ENCODE assay signal across 8 cellular contexts in genomic region chr17:38428643-38429371, GRCh38. TPM values are rescaled to one million over a fixed set of nuclear protein-coding genes. Genes with fewer than 3 reads are reported as not detected.
DNase-seq lines count a peak whose midpoint lies in the region; ATAC-seq, FAIRE-seq and TF ChIP-seq lines count a peak whose summit lies in the region.

No MANE protein-coding gene starts in this region.

- TF ChIP-seq EP300 in GM12878 (IDR thresholded peaks at IDR 0.05; ENCODE audit: borderline replicate concordance in 1 of 2, control insufficient read depth in 1 of 2, low read depth in 2 of 2, low read length in 2 of 2) = no peak

- peaks cover 4% of the 10 kb centered on the region for H3K4me1 ChIP-seq in GM12878 (ENCODE audit: control insufficient read depth, insufficient read depth, low read length)

- TF ChIP-seq CTCF in CD14-positive monocyte (IDR thresholded peaks at IDR 0.05) (no peak), GM12878 (IDR thresholded peaks at IDR 0.05 in 2 of 3, conservative IDR thresholded peaks at IDR 0.05 in 1 of 3; ENCODE audit: control insufficient read depth in 2 of 3, extremely low read depth in 1 of 3, insufficient read depth in 1 of 3, low read depth in 3 of 3, low read length in 3 of 3) (no peak)

- peak overlapping the region; percentile 35; the same call in 1 of the 2 replicates for H3K9ac ChIP-seq in GM12878 (ENCODE audit: control insufficient read depth, insufficient read depth, low read length)

- CTCF ChIA-PET in GM12878 (lab: Yijun Ruan, JAX) = interaction anchor here (0.6 to 1.6 kb wide), 3 partner anchors 14 to 36 kb away, joined by 3 to 4 read pairs (median 3); no protein-coding TSS in a partner anchor

- no peak for TF ChIP-seq POLR2A in GM12878 (IDR thresholded peaks at IDR 0.05; ENCODE audit: low read depth, low read length)

- no peak for TF ChIP-seq RAD21 in GM12878 (IDR thresholded peaks at IDR 0.05; ENCODE audit: insufficient read depth, low read depth, low read length)

- 3% methylated on average over 38 of the region's 56 CpGs for WGBS in GM12878 (ENCODE audit: insufficient coverage, insufficient replicate concordance, low lambda C conversion rate, missing lambda C conversion rate)

- no peak overlapping the region for H3K27ac ChIP-seq in GM12878 (ENCODE audit: control insufficient read depth, insufficient read depth)

- H4K20me1 ChIP-seq in GM12878 (ENCODE audit: control insufficient read depth, insufficient read depth) = no peaks in the 10 kb centered on the region

- peaks cover 6 to 24% (median 20%) of the 10 kb centered on the region in 3 donors for H3K27me3 Mint-ChIP-seq in CD14-positive monocyte (ENCODE audit: low read depth in 3 of 3)

- H3K9me3 Mint-ChIP-seq in CD14-positive monocyte = peaks cover 0 to 1% (median 0%) of the 10 kb centered on the region in 7 donors

- RAD21 ChIA-PET in GM12878 (lab: Charles Lee; ENCODE audit: unreplicated experiment) = interaction anchor here (1.0 to 2.5 kb wide), 3 partner anchors 14 to 239 kb away, joined by 3 to 6 read pairs (median 6); no protein-coding TSS in a partner anchor

- H3K4me3 ChIP-seq in GM12878 (peak overlapping the region; percentile 80; the same call in 1 of the 2 replicates), iPS-18c (ENCODE audit: insufficient read depth, low read depth, low read length) (peak overlapping the region; percentile 73)

- H3K9me3 ChIP-seq in GM12878 (replicated peaks; ENCODE audit: control insufficient read depth, insufficient read depth, low read length) (no peaks in the 10 kb centered on the region), iPS-18c (ENCODE audit: control insufficient read depth, insufficient read depth, low read length) (peaks cover 2% of the 10 kb centered on the region)

- H3K36me3 ChIP-seq in GM12878 (ENCODE audit: control insufficient read depth in 2 of 2, insufficient read depth in 2 of 2, low read length in 1 of 2) = no peaks in the 10 kb centered on the region

- no TSS peak for BruUV-seq in GM12878 (replicated peaks; lab: Mats Ljungman, UMichigan)

- no peak for FAIRE-seq in GM12878 (lab: Jason Lieb, UNC)

- DNase-seq in CD14-positive monocyte (ENCODE audit: low spot score) (no peak), KBM-7 (peak; percentile 42), GM12878 (ENCODE audit: low read depth, low spot score) (no peak), retina (peak; percentile 63), NCI-H69 (lab: John Stamatoyannopoulos, UW) (no peak)
- no peak for DNase-seq in activated CD4-positive, CD25-positive, alpha-beta regulatory T cell (lab: John Stamatoyannopoulos, UW)

- peak overlapping the region; percentile 76 for H3K4me2 ChIP-seq in GM12878 (ENCODE audit: control insufficient read depth, insufficient read depth)

- H3K36me3 Mint-ChIP-seq in CD14-positive monocyte = no peaks in the 10 kb centered on the region

- peak overlapping the region; percentile 67 for H2AFZ ChIP-seq in GM12878 (ENCODE audit: control insufficient read depth, low read depth, low read length)

- no peaks in the 10 kb centered on the region for H3K79me2 ChIP-seq in GM12878 (ENCODE audit: control insufficient read depth, insufficient read depth, low read length)

- peak overlapping the region; percentile 68 for H3K4me3 Mint-ChIP-seq in CD14-positive monocyte

- H3K4me1 Mint-ChIP-seq in CD14-positive monocyte = peaks cover 47% of the 10 kb centered on the region

- intact Hi-C loops in CD14-positive monocyte (cut with micrococcal nuclease) = loop anchor here (5.0 to 10.0 kb wide), 2 partner anchors 53 to 56 kb away; no protein-coding TSS in a partner anchor
- intact Hi-C loops in GM12878 (cut with micrococcal nuclease; ENCODE audit: unreplicated experiment) = loop anchor here (10.0 kb wide), 1 partner anchor 156 kb away; no protein-coding TSS in a partner anchor

- POLR2A ChIA-PET in GM12878 (lab: Charles Lee) = interaction anchor here (0.6 kb wide), 2 partner anchors 77 to 265 kb away, joined by 3 read pairs; no protein-coding TSS in a partner anchor

- ATAC-seq in GM12878 (peak; percentile 49), HG03342 (IDR thresholded peaks at IDR 0.05; ENCODE audit: unreplicated experiment) (no peak)

- in situ Hi-C loops in KBM-7 (cut with MboI; ENCODE audit: low pct_unique_long_range_greater_than_20kb, low sequenced_read_pairs) (no loop called here), GM12878 (cut with MboI) (no loop called here)

- no peaks in the 10 kb centered on the region; a peak in 1 of 4 replicates for H3K27me3 ChIP-seq in GM12878 (replicated peaks in 1 of 2; ENCODE audit: control insufficient read depth in 2 of 2, insufficient read depth in 2 of 2, low read length in 1 of 2)

- SMC1A ChIA-PET in GM12878 (lab: Charles Lee; ENCODE audit: uncharacterized antibody, unreplicated experiment) = no interaction called here

- H3K27ac Mint-ChIP-seq in CD14-positive monocyte = peak overlapping the region in 1 of 7 donors; percentile 68

TF ChIP-seq in GM12878, 131 proteins besides CTCF, POLR2A, EP300 and RAD21:
- TF ChIP-seq IRF3 (IDR thresholded peaks at IDR 0.05) (no peak), TCF12 (IDR thresholded peaks at IDR 0.05; ENCODE audit: low read depth, low read length) (0 out of 2 replicates have a peak, but pooled peaks have one; percentile 26), EGR1 (IDR thresholded peaks at IDR 0.05; ENCODE audit: borderline replicate concordance in 1 of 2, low read depth in 2 of 2, low read length in 2 of 2) (0 out of 3 replicates have a peak, but pooled peaks of 1 of the 2 experiments have one; percentile 47), TCF3 (IDR thresholded peaks at IDR 0.05; ENCODE audit: borderline replicate concordance, insufficient read depth, low read depth, low read length) (peak; percentile 50; the same call in 1 of the 2 replicates), HCFC1 (IDR thresholded peaks at IDR 0.05; ENCODE audit: low read length) (no peak), MAX (IDR thresholded peaks at IDR 0.05; ENCODE audit: low read depth, low read length) (no peak), IKZF1 (conservative IDR thresholded peaks at IDR 0.05) (peak; percentile 35; the same call in 1 of the 2 replicates)

RNA-seq across cellular contexts. Expression of gene ARHGAP23, which starts 0.5 kb away (rescaled TPM):
- polyA plus RNA-seq in CD14-positive monocyte = under 1 TPM; 0.03 to 0.09 TPM
- total RNA-seq in GM12878 (2013; cell fraction: nucleolus; rRNA removed) = 0.23 TPM in 1 of 2 replicates, not detected in the other
- total RNA-seq in GM12878 (2014; rRNA removed) = 2.1 and 2.9 TPM in 2 replicates
- 2.5 and 2.9 TPM in 2 replicates for total RNA-seq in GM12878 (2014; rRNA removed; fragmentation: Illumina TruSeq; extraction: Trizol)
- 5.6 and 5.8 TPM in 2 replicates for total RNA-seq in GM12878 (2021)
- 0.43 TPM for polyA plus RNA-seq in GM12878 (2011; ENCODE audit: low read depth)
- 0.84 and 1.1 TPM in 2 replicates for polyA plus RNA-seq in GM12878 (2011; rRNA removed)
- polyA plus RNA-seq in GM12878 (2011; cell fraction: cytosol; rRNA removed) = 1.3 and 2.2 TPM in 2 replicates
- polyA plus RNA-seq in GM12878 (2011; cell fraction: nucleus; rRNA removed) = 3.7 and 4.3 TPM in 2 replicates
- polyA plus RNA-seq in GM12878 (2012) = 2.4 and 4.5 TPM in 2 replicates
- polyA plus RNA-seq in GM12878 (2014; fragmentation: Illumina TruSeq; extraction: Trizol) = 0.65 and 2.4 TPM in 2 replicates
- polyA plus RNA-seq in GM12878 (2014; fragmentation: Nextera tagmentation; extraction: Ambion mirVana) = under 1 TPM; 0.23 to 0.35 TPM
- 4.2 and 5.0 TPM in 2 replicates for polyA plus RNA-seq in GM12878 (2014; rRNA removed)
- polyA plus RNA-seq in GM12878 (2016; fragmentation: Nextera tagmentation; extraction: Ambion mirVana) = 1 to 10 TPM in 1 of 2 experiments, under 1 TPM in 1; 0.75 to 1.8 TPM
- polyA minus RNA-seq in GM12878 (2011; rRNA and poly(A)+ RNA removed) = 1.5 and 3.4 TPM in 2 replicates
- polyA minus RNA-seq in GM12878 (2011; cell fraction: cytosol; rRNA and poly(A)+ RNA removed) = 2.1 and 3.5 TPM in 2 replicates
- 3.5 and 9.0 TPM in 2 replicates for polyA minus RNA-seq in GM12878 (2011; cell fraction: nucleus; rRNA and poly(A)+ RNA removed)

Comparison
In these comparisons a context has a peak if more than half of its experiments do, and no peak if none do; other contexts are left out.
1. DNase-seq: peak in KBM-7 (single experiment) and retina (single experiment); none in CD14-positive monocyte (single experiment), GM12878 (single experiment), NCI-H69 (single experiment) and activated CD4-positive, CD25-positive, alpha-beta regulatory T cell (0 of 4).